ENCODE assay signal across 8 cellular contexts in genomic region chr19:1672038-1672768, GRCh38. TPM values are rescaled to one million over a fixed set of nuclear protein-coding genes. Genes with fewer than 3 reads are reported as not detected.
DNase-seq lines count a peak whose midpoint lies in the region; ATAC-seq and TF ChIP-seq lines count a peak whose summit lies in the region.

No MANE protein-coding gene starts in this region.

- H4K20me1 ChIP-seq in GM23338 (replicated peaks; ENCODE audit: insufficient read depth): no peaks in the 10 kb centered on the region; the same call in 1 of the 2 replicates

- no peak overlapping the region for H3K27ac ChIP-seq in GM23338 (ENCODE audit: low read depth)

- ATAC-seq in GM23338: peak; percentile 35
- ATAC-seq in GM19452 (IDR thresholded peaks at IDR 0.05; ENCODE audit: unreplicated experiment): no peak

- H3K4me2 ChIP-seq in GM23338: peak overlapping the region; percentile 78

- H3K36me3 ChIP-seq in GM23338 (ENCODE audit: insufficient read depth): no peaks in the 10 kb centered on the region

- H2AFZ ChIP-seq in GM23338: no peak overlapping the region

- CTCF ChIA-PET in AG04449 (lab: Yijun Ruan, JAX): interaction anchor here (0.6 to 4.5 kb wide), 59 partner anchors 9 to 199 kb away, joined by 3 to 143 read pairs (median 5); partner anchors contain the start of genes REXO1 and UQCR11

- H3K9me3 Mint-ChIP-seq in GM23338: no peaks in the 10 kb centered on the region; the same call in 2 of the 3 replicates
- H3K9me3 Mint-ChIP-seq in T-helper 2 cell treated with Interferon-gamma antibody and Interleukin-4, amounts not matched to agents 5 μg/mL and 100 μg/mL, for 36 hours: no peaks in the 10 kb centered on the region
- peaks cover 0 to 8% (median 0%) of the 10 kb centered on the region in 5 experiments for H3K9me3 Mint-ChIP-seq in brain
- peaks cover 0 to 2% (median 0%) of the 10 kb centered on the region in 6 donors for H3K9me3 Mint-ChIP-seq in immature natural killer cell

- 0 out of 2 replicates have a peak, but pooled peaks cover 4% of the 10 kb centered on the region for H3F3A ChIP-seq in GM23338 (replicated peaks; ENCODE audit: low read depth)

- peak overlapping the region; percentile 42 for H3K4me3 ChIP-seq in AG04449 (ENCODE audit: low read depth, low read length)
- peak overlapping the region; percentile 51 for H3K4me3 ChIP-seq in GM23338

- H3K4me3 Mint-ChIP-seq in GM23338: no peak overlapping the region
- H3K4me3 Mint-ChIP-seq in T-helper 2 cell treated with Interferon-gamma antibody and Interleukin-4, amounts not matched to agents 5 μg/mL and 100 μg/mL, for 36 hours: no peak overlapping the region
- peak overlapping the region in 2 of 5 experiments; percentile 73 to 76 for H3K4me3 Mint-ChIP-seq in brain
- H3K4me3 Mint-ChIP-seq in immature natural killer cell: peak overlapping the region in 1 of 5 donors; percentile 5

- H3K27me3 Mint-ChIP-seq in GM23338 (ENCODE audit: insufficient read depth, low read depth, poor library complexity) (peaks cover 76% of the 10 kb centered on the region), brain (peaks cover 66% of the 10 kb centered on the region), immature natural killer cell (ENCODE audit: low read depth in 3 of 3) (peaks cover 15 to 24% (median 20%) of the 10 kb centered on the region in 3 donors)
- H3K27me3 Mint-ChIP-seq in T-helper 2 cell treated with Interferon-gamma antibody and Interleukin-4, amounts not matched to agents 5 μg/mL and 100 μg/mL, for 36 hours (ENCODE audit: low read depth): peaks cover 61% of the 10 kb centered on the region

- H3K27ac Mint-ChIP-seq in GM23338 (no peak overlapping the region), brain (no peak overlapping the region), immature natural killer cell (no peak overlapping the region)
- H3K27ac Mint-ChIP-seq in T-helper 2 cell treated with Interferon-gamma antibody and Interleukin-4, amounts not matched to agents 5 μg/mL and 100 μg/mL, for 36 hours: no peak overlapping the region

- H3K27me3 ChIP-seq in GM23338 (ENCODE audit: insufficient read depth): peaks cover 99% of the 10 kb centered on the region

- H3K79me2 ChIP-seq in GM23338 (replicated peaks; ENCODE audit: insufficient read depth): no peaks in the 10 kb centered on the region

- peaks cover 9% of the 10 kb centered on the region for H3K4me1 Mint-ChIP-seq in GM23338
- peaks cover 4% of the 10 kb centered on the region for H3K4me1 Mint-ChIP-seq in T-helper 2 cell treated with Interferon-gamma antibody and Interleukin-4, amounts not matched to agents 5 μg/mL and 100 μg/mL, for 36 hours (ENCODE audit: low read depth)
- H3K4me1 Mint-ChIP-seq in brain: peaks cover 38% of the 10 kb centered on the region
- H3K4me1 Mint-ChIP-seq in immature natural killer cell: peaks cover 5 to 7% of the 10 kb centered on the region in 2 donors

- TF ChIP-seq CTCF in AG04449 (IDR thresholded peaks at IDR 0.05; ENCODE audit: insufficient read depth, low read length, missing control alignments): peak; percentile 88
- peak; percentile 72 to 76 for TF ChIP-seq CTCF in GM23338 (conservative IDR thresholded peaks at IDR 0.05; ENCODE audit: low read depth in 2 of 2)
- peak; percentile 99 for TF ChIP-seq CTCF in brain (conservative IDR thresholded peaks at IDR 0.05)

- no peaks in the 10 kb centered on the region for H3K9me2 ChIP-seq in GM23338 (ENCODE audit: insufficient read depth)

- H3K4me1 ChIP-seq in GM23338 (ENCODE audit: insufficient read depth): peaks cover 13% of the 10 kb centered on the region; the same call in 1 of the 2 replicates

- DNase-seq in AG04449 (ENCODE audit: low read depth, low spot score) (no peak), GM23338 (ENCODE audit: low spot score) (peak; percentile 52), immature natural killer cell (peak; percentile 35 to 50 (median 38)), amniotic stem cell (lab: John Stamatoyannopoulos, UW) (no peak)
- peak; percentile 36 for DNase-seq in T-helper 2 cell treated with Interferon-gamma antibody and Interleukin-4, amounts not matched to agents 5 μg/mL and 100 μg/mL, for 36 hours (ENCODE audit: low spot score)
- DNase-seq in stimulated activated CD8-positive, alpha-beta memory T cell treated with anti-CD3 and anti-CD28 coated beads, Interleukin-15, amount 100 ng/mL, for 24 hours (ENCODE audit: low read depth): peak; percentile 44

- POLR2A ChIA-PET in AG04449 (lab: Yijun Ruan, JAX): interaction anchor here (0.7 kb wide), 1 partner anchor 66 kb away, joined by 3 read pairs; the partner anchor contains the start of gene UQCR11

- H3K36me3 Mint-ChIP-seq in GM23338 (ENCODE audit: low read depth) (no peaks in the 10 kb centered on the region; the same call in 2 of the 3 replicates), brain (no peaks in the 10 kb centered on the region), immature natural killer cell (peaks cover 4 to 6% (median 4%) of the 10 kb centered on the region in 3 donors)
- no peaks in the 10 kb centered on the region for H3K36me3 Mint-ChIP-seq in T-helper 2 cell treated with Interferon-gamma antibody and Interleukin-4, amounts not matched to agents 5 μg/mL and 100 μg/mL, for 36 hours (ENCODE audit: low read depth)

TF ChIP-seq in GM23338, 12 proteins besides CTCF, POLR2A, EP300 and RAD21:
- TF ChIP-seq EZH2 (IDR thresholded peaks at IDR 0.05; ENCODE audit: low read depth, unreplicated experiment): peak; percentile 22
- no peak for TF ChIP-seq JUNB (IDR thresholded peaks at IDR 0.05; ENCODE audit: unreplicated experiment)

RNA-seq across cellular contexts. Expression of gene TCF3, which starts 19.8 kb away (rescaled TPM):
- 250 and 383 TPM in 2 replicates for total RNA-seq in GM23338 (2014; rRNA removed; shearing (Covaris generic))
- polyA plus RNA-seq in GM23338 (2016; fragmentation: Nextera tagmentation; extraction: Ambion mirVana) (166 and 186 TPM in 2 replicates), brain (ENCODE audit: insufficient read depth, low read depth, low replicate concordance) (116 TPM), immature natural killer cell (1 to 10 TPM; 1.9 to 6.3 (median 6.0) TPM)

Comparison
In these comparisons a context has a peak if more than half of its experiments do, and no peak if none do; other contexts are left out.
1. DNase-seq: peak in GM23338 (single experiment), T-helper 2 cell treated with Interferon-gamma antibody and Interleukin-4, amounts not matched to agents 5 μg/mL and 100 μg/mL, for 36 hours (single experiment), immature natural killer cell (3 of 3) and stimulated activated CD8-positive, alpha-beta memory T cell treated with anti-CD3 and anti-CD28 coated beads, Interleukin-15, amount 100 ng/mL, for 24 hours (single experiment); none in AG04449 (single experiment) and amniotic stem cell (single experiment).
2. RNA of gene TCF3, which starts 19.8 kb away (polyA plus RNA-seq): 166 to 186 TPM in GM23338 and 116 TPM in brain (single experiment); 1.9 to 6.3 TPM in immature natural killer cell; every median in the first group is over 10 times any median in the second.
3. Peak in every context shown above with its lines, with median percentiles within 50 percentile points of each other: CTCF ChIP-seq.